In the genomic region with DNA sequence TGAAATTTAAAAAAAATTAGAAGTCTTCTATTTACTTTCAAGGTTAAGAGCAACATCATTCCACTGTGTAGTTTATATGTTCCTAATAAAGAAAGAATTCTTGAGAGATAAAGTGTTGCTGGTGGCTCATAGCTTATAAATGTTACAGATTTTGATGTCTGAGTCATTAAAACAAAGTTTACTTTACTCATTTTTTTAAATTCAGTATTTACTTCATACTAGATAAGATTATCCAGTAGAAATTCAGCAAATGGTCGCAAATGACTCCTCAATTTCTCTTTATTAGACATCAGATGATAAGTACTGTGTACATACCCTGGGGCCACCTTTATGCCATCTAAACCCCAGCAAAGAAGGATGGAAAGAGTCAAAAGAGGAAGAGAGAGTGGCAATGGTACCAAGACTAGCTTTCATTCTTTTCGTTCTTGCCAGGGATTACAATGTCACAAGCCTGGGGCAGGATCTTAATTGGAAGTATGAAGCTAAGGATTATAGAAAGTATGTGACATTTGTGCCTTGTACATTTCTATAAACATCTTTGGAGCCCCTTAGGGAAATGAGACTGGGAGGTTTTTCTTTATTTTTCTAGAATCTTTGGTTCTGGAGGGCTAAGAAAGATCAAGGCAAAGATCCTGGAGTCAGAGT, we compare ENCODE assay signal across 20 cellular contexts.
DNase-seq lines count a peak whose midpoint lies in the region; ATAC-seq and TF ChIP-seq lines count a peak whose summit lies in the region.
"Had no signal": no experiment of that assay in that cellular context is flagged by ENCODE, and none has a peak within 500 bp of the region (broad histone marks: within the 10 kb centered on the region; RNA-seq: fewer than 3 reads in every experiment).

No MANE protein-coding gene starts in this region.

- H3K9me3 ChIP-seq in PC-3 (ENCODE audit: low read length): no peaks in the 10 kb centered on the region
- H3K9me3 ChIP-seq: BLaER1, MG63, right lobe of liver, testis had no signal

- no peak overlapping the region for H2AFZ ChIP-seq in PC-3 (ENCODE audit: low read length)

- peak overlapping the region; percentile 87 for H3K27ac Mint-ChIP-seq in osteocyte (ENCODE audit: unreplicated experiment)
- H3K27ac Mint-ChIP-seq: activated naive CD8-positive, alpha-beta T cell treated with anti-CD3 and anti-CD28 coated beads for 36 hours; activated T-helper 1 cell treated with anti-CD3 and anti-CD28 coated beads, Interleukin-12 subunit alpha, Interleukin-12 subunit beta, Interleukin-2, Interleukin-4 antibody, amounts not matched to agents 30 ng/mL and 10 ng/mL and 1 ng/mL, durations not matched to agents 14 hours and 24 hours and 36 hours; stimulated activated memory B cell treated with anti-CD40 and anti-IgM and Interleukin-4, amounts not matched to agents 10 μg/mL and 1 μg/mL and 100 μg/mL, for 72 hours had no signal

- peak; percentile 57 for DNase-seq in BJ (ENCODE audit: low read depth)
- peak; percentile 85 for DNase-seq in PC-3
- peak; percentile 16 for DNase-seq in epithelial cell of esophagus (ENCODE audit: low read depth)
- no peak for DNase-seq in osteocyte (ENCODE audit: extremely low spot score, unreplicated experiment)
- no peak for DNase-seq in Ammon's horn (ENCODE audit: low spot score)
- DNase-seq in epidermal melanocyte (ENCODE audit: insufficient read length, low spot score): no peak
- DNase-seq: activated naive CD8-positive, alpha-beta T cell treated with anti-CD3 and anti-CD28 coated beads for 36 hours; hypothalamus; MG63; NCI-H146; NCI-H2171; NCI-H748 treated with DMSO at 0.1 percent for 48 hours; right lobe of liver; testis had no signal

- H3K27me3 ChIP-seq in BJ (ENCODE audit: control insufficient read depth, insufficient read depth, low read length) (no peaks in the 10 kb centered on the region), PC-3 (ENCODE audit: low read length) (no peaks in the 10 kb centered on the region)
- H3K27me3 ChIP-seq: BLaER1, cardiac muscle cell, MG63, right lobe of liver, testis had no signal

- H3K4me2 ChIP-seq in PC-3 (ENCODE audit: low read length): peak overlapping the region; percentile 68
- H3K4me2 ChIP-seq: BLaER1 had no signal

- CTCF ChIA-PET in BJ (lab: Yijun Ruan, JAX) (interaction anchor here (0.8 to 1.8 kb wide), 3 partner anchors 10 to 133 kb away, joined by 3 to 6 read pairs (median 3); no protein-coding TSS in a partner anchor), PC-3 (lab: Charles Lee) (interaction anchor here (0.7 kb wide), 1 partner anchor 203 kb away, joined by 3 read pairs; no protein-coding TSS in a partner anchor)

- H3K4me3 ChIP-seq in BJ (ENCODE audit: low read depth, low read length) (no peak overlapping the region), PC-3 (ENCODE audit: low read length) (0 out of 2 replicates have a peak overlapping the region, but pooled peaks have one; percentile 3), epithelial cell of esophagus (ENCODE audit: low read length) (no peak overlapping the region)
- H3K4me3 ChIP-seq: BLaER1, cardiac muscle cell, lung, MG63, right lobe of liver, testis had no signal

- intact Hi-C loops in PC-3 (cut with micrococcal nuclease): loop anchor here (1.0 to 2.0 kb wide), 4 partner anchors 46 to 118 kb away; no protein-coding TSS in a partner anchor

- H3K36me3 ChIP-seq in BJ (ENCODE audit: control insufficient read depth, insufficient read depth, low read length): no peaks in the 10 kb centered on the region
- no peaks in the 10 kb centered on the region for H3K36me3 ChIP-seq in PC-3 (ENCODE audit: low read depth, low read length)
- H3K36me3 ChIP-seq: BLaER1, cardiac muscle cell, MG63, right lobe of liver had no signal

- H3K9ac ChIP-seq in PC-3 (ENCODE audit: low read length): no peak overlapping the region; the same call in 1 of the 2 replicates
- H3K9ac ChIP-seq: BLaER1 had no signal

- peaks cover 38% of the 10 kb centered on the region for H3K4me1 Mint-ChIP-seq in osteocyte (ENCODE audit: unreplicated experiment)
- H3K4me1 Mint-ChIP-seq: activated naive CD8-positive, alpha-beta T cell treated with anti-CD3 and anti-CD28 coated beads for 36 hours; stimulated activated memory B cell treated with anti-CD40 and anti-IgM and Interleukin-4, amounts not matched to agents 10 μg/mL and 1 μg/mL and 100 μg/mL, for 72 hours had no signal

- no peaks in the 10 kb centered on the region for H3K27me3 Mint-ChIP-seq in osteocyte (ENCODE audit: unreplicated experiment)
- H3K27me3 Mint-ChIP-seq: activated naive CD8-positive, alpha-beta T cell treated with anti-CD3 and anti-CD28 coated beads for 36 hours; stimulated activated memory B cell treated with anti-CD40 and anti-IgM and Interleukin-4, amounts not matched to agents 10 μg/mL and 1 μg/mL and 100 μg/mL, for 72 hours had no signal

- H3K36me3 Mint-ChIP-seq in osteocyte (ENCODE audit: unreplicated experiment): no peaks in the 10 kb centered on the region
- H3K36me3 Mint-ChIP-seq: stimulated activated memory B cell treated with anti-CD40 and anti-IgM and Interleukin-4, amounts not matched to agents 10 μg/mL and 1 μg/mL and 100 μg/mL, for 72 hours had no signal

- no peaks in the 10 kb centered on the region for H3F3A ChIP-seq in PC-3 (ENCODE audit: low read length, unreplicated experiment)

- H3K9me3 Mint-ChIP-seq in osteocyte (ENCODE audit: unreplicated experiment): no peaks in the 10 kb centered on the region
- H3K9me3 Mint-ChIP-seq: stimulated activated memory B cell treated with anti-CD40 and anti-IgM and Interleukin-4, amounts not matched to agents 10 μg/mL and 1 μg/mL and 100 μg/mL, for 72 hours had no signal

- POLR2A ChIA-PET in BJ (lab: Charles Lee) (no interaction called here), PC-3 (lab: Charles Lee; ENCODE audit: unreplicated experiment) (interaction anchor here (0.6 kb wide), 1 partner anchor 321 kb away, joined by 4 read pairs; no protein-coding TSS in a partner anchor)

- ATAC-seq in PC-3: peak; percentile 73
- no peak for ATAC-seq in HG03135 (IDR thresholded peaks at IDR 0.05; ENCODE audit: unreplicated experiment)
- ATAC-seq: right lobe of liver; stimulated activated memory B cell treated with anti-CD40 and anti-IgM and Interleukin-4, amounts not matched to agents 10 μg/mL and 1 μg/mL and 100 μg/mL, for 72 hours had no signal

- H3K79me2 ChIP-seq in PC-3 (ENCODE audit: low read length): no peaks in the 10 kb centered on the region

- H3K4me3 Mint-ChIP-seq in osteocyte (ENCODE audit: unreplicated experiment): no peak overlapping the region
- H3K4me3 Mint-ChIP-seq: activated naive CD8-positive, alpha-beta T cell treated with anti-CD3 and anti-CD28 coated beads for 36 hours; activated T-helper 1 cell treated with anti-CD3 and anti-CD28 coated beads, Interleukin-12 subunit alpha, Interleukin-12 subunit beta, Interleukin-2, Interleukin-4 antibody, amounts not matched to agents 30 ng/mL and 10 ng/mL and 1 ng/mL, durations not matched to agents 14 hours and 24 hours and 36 hours; stimulated activated memory B cell treated with anti-CD40 and anti-IgM and Interleukin-4, amounts not matched to agents 10 μg/mL and 1 μg/mL and 100 μg/mL, for 72 hours had no signal

- no TSS peak for BruUV-seq in PC-3 (replicated peaks; lab: Mats Ljungman, UMichigan)

- no peaks in the 10 kb centered on the region for H3K9me2 ChIP-seq in PC-3 (replicated peaks; ENCODE audit: low read length)

- H3K4me1 ChIP-seq in PC-3 (ENCODE audit: insufficient read depth, low read length): peaks cover 33% of the 10 kb centered on the region
- H3K4me1 ChIP-seq: BLaER1, right lobe of liver, testis had no signal

- TF ChIP-seq CTCF in BJ (IDR thresholded peaks at IDR 0.05; ENCODE audit: insufficient read depth, low read depth, low read length): no peak
- no peak for TF ChIP-seq CTCF in PC-3 (conservative IDR thresholded peaks at IDR 0.05; ENCODE audit: low read depth, low read length)
- no peak for TF ChIP-seq CTCF in epithelial cell of esophagus (IDR thresholded peaks at IDR 0.05; ENCODE audit: insufficient read depth, low read depth, low read length, missing control alignments)
- TF ChIP-seq CTCF in osteocyte (IDR thresholded peaks at IDR 0.05): no peak

- H4K20me1 ChIP-seq in PC-3 (ENCODE audit: low read length): no peaks in the 10 kb centered on the region
- H4K20me1 ChIP-seq: BLaER1 had no signal

- H3K27ac ChIP-seq in PC-3 (ENCODE audit: low read length): peak overlapping the region; percentile 90
- H3K27ac ChIP-seq: BLaER1, cardiac muscle cell, right lobe of liver, testis had no signal

Comparison
In these comparisons a context has a peak if more than half of its experiments do, and no peak if none do; other contexts are left out.
1. DNase-seq: peak in BJ (single experiment), PC-3 (single experiment) and epithelial cell of esophagus (single experiment); none in osteocyte (single experiment), Ammon's horn (single experiment) and epidermal melanocyte (single experiment).